ENCODE assay signal across 8 cellular contexts in the genomic region with DNA sequence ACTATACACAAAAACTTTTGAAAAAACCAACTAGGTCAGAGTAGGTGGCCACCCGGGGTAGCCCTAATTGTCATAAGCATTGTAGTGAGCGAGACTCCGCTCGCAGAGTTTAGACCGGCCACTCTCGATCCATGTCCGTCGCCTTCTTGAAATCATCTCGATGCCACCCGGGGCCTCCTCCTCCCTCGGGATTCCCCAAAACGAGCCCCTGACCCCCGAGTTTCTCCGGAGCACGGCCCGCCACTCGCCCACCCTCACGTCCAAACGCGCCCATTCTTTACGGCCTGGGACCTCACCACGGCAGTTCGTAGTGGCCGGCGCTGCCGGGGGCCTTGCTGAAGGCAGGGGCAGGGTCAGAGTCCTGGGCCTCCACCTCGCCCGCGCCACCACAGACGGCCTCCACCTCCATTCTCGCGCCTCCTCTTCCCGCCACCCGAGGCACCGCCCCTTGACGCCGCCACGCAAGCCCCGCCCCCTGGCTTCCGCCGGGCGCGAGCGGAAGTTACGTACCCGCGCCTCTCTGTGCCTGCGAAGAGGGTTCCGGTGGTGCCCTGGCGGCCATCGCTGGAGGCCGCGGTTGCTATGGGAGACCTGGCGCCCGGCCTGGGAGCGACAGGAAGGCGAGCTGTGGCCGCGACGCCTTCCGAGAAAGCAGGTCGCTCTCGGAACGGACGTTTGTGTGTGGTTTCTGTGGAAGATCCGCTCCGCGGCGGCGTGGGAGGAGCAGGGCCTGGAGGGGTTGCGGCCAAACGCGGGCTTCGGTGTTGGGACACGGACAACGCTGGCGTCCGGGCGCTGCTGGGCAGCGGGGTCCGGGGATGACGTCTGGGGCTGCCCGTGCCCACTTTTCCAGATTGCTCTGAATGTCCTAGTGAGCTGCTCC. TPM values are rescaled to one million over a fixed set of nuclear protein-coding genes. Genes with fewer than 3 reads are reported as not detected.
DNase-seq lines count a peak whose midpoint lies in the region; ATAC-seq and TF ChIP-seq lines count a peak whose summit lies in the region.

A gene (minus strand): TSS at position 425 of the 883 bp plus-strand sequence. CDS start 16 bp downstream, at position 409.

- no peaks in the 10 kb centered on the region for H3K27me3 Mint-ChIP-seq in activated T-helper 1 cell treated with anti-CD3 and anti-CD28 coated beads, Interleukin-12 subunit alpha, Interleukin-12 subunit beta, Interleukin-2, Interleukin-4 antibody, amounts not matched to agents 30 ng/mL and 10 ng/mL and 1 ng/mL, durations not matched to agents 14 hours and 24 hours and 36 hours (ENCODE audit: insufficient read depth)
- no peaks in the 10 kb centered on the region for H3K27me3 Mint-ChIP-seq in naive thymus-derived CD4-positive, alpha-beta T cell
- no peaks in the 10 kb centered on the region for H3K27me3 Mint-ChIP-seq in stimulated activated naive B cell treated with anti-CD40 and anti-IgM and Interleukin-4, amounts not matched to agents 10 μg/mL and 1 μg/mL and 100 μg/mL, for 72 hours

- H3K4me2 ChIP-seq in DND-41 (ENCODE audit: insufficient read depth, low read length) = peak within 1 kb of the TSS; percentile 96

- DNase-seq in DND-41 (peak; percentile 96), RKO (ENCODE audit: low spot score) (peak; percentile 95), fibroblast of gingiva (ENCODE audit: low read depth) (peak; percentile 97)
- DNase-seq in activated T-helper 1 cell treated with anti-CD3 and anti-CD28 coated beads, Interleukin-12 subunit alpha, Interleukin-12 subunit beta, Interleukin-2, Interleukin-4 antibody, amounts not matched to agents 30 ng/mL and 10 ng/mL and 1 ng/mL, durations not matched to agents 14 hours and 24 hours and 36 hours (ENCODE audit: low spot score) = peak; percentile 98
- peak; percentile 92 to 100 (median 98) for DNase-seq in naive thymus-derived CD4-positive, alpha-beta T cell
- peak; percentile 97 for DNase-seq in stimulated activated naive B cell treated with anti-CD40 and anti-IgM and Interleukin-4, amounts not matched to agents 10 μg/mL and 1 μg/mL and 100 μg/mL, for 72 hours

- peak within 1 kb of the TSS; percentile 98 for H2AFZ ChIP-seq in DND-41 (ENCODE audit: low read depth, low read length)

- CTCF ChIA-PET in naive thymus-derived CD4-positive, alpha-beta T cell (lab: Charles Lee) = interaction anchor here (0.5 to 0.6 kb wide), 2 partner anchors 23 to 694 kb away, joined by 3 to 4 read pairs; no protein-coding TSS in a partner anchor

- H3K9me3 ChIP-seq in DND-41 (ENCODE audit: insufficient read depth, low read length, severe bottlenecking) = no peaks in the 10 kb centered on the region
- H3K9me3 ChIP-seq in KOPT-K1 (ENCODE audit: insufficient read depth, low read length, poor library complexity, severe bottlenecking) = no peaks in the 10 kb centered on the region
- no peaks in the 10 kb centered on the region for H3K9me3 ChIP-seq in naive thymus-derived CD4-positive, alpha-beta T cell (ENCODE audit: control insufficient read depth in 2 of 3, low read length in 3 of 3)

- peak within 1 kb of the TSS; percentile 98 for H3K27ac ChIP-seq in DND-41 (ENCODE audit: low read length)
- H3K27ac ChIP-seq in KOPT-K1 (ENCODE audit: low read depth, low read length, poor library complexity, severe bottlenecking) = peak within 1 kb of the TSS; percentile 91
- peak within 1 kb of the TSS; percentile 90 for H3K27ac ChIP-seq in naive thymus-derived CD4-positive, alpha-beta T cell (ENCODE audit: low read depth, low read length)

- H3K79me2 ChIP-seq in DND-41 (ENCODE audit: insufficient read depth, low read length) = peaks cover 57% of the 10 kb centered on the region

- POLR2A ChIA-PET in naive thymus-derived CD4-positive, alpha-beta T cell (lab: Charles Lee) = interaction anchor here (0.7 to 1.2 kb wide), 3 partner anchors 14 to 171 kb away, joined by 3 to 5 read pairs (median 4); a partner anchor contains a TSS

- H3K27ac Mint-ChIP-seq in activated T-helper 1 cell treated with anti-CD3 and anti-CD28 coated beads, Interleukin-12 subunit alpha, Interleukin-12 subunit beta, Interleukin-2, Interleukin-4 antibody, amounts not matched to agents 30 ng/mL and 10 ng/mL and 1 ng/mL, durations not matched to agents 14 hours and 24 hours and 36 hours = peak within 1 kb of the TSS; percentile 95
- peak within 1 kb of the TSS; percentile 92 to 97 (median 95) for H3K27ac Mint-ChIP-seq in naive thymus-derived CD4-positive, alpha-beta T cell
- H3K27ac Mint-ChIP-seq in stimulated activated naive B cell treated with anti-CD40 and anti-IgM and Interleukin-4, amounts not matched to agents 10 μg/mL and 1 μg/mL and 100 μg/mL, for 72 hours = peak within 1 kb of the TSS; percentile 97

- H3K36me3 ChIP-seq in DND-41 (ENCODE audit: insufficient read depth, low read length) (peaks cover 41% of the 10 kb centered on the region), KOPT-K1 (ENCODE audit: insufficient read depth, low read length) (peaks cover 29% of the 10 kb centered on the region)
- H3K36me3 ChIP-seq in naive thymus-derived CD4-positive, alpha-beta T cell (ENCODE audit: control insufficient read depth in 2 of 3, insufficient read depth in 3 of 3, low read length in 3 of 3) = peaks cover 0 to 29% (median 0%) of the 10 kb centered on the region in 3 experiments

- no peak for TF ChIP-seq CTCF in DND-41 (IDR thresholded peaks at IDR 0.05; ENCODE audit: borderline replicate concordance, extremely low read depth, low read length, poor library complexity, severe bottlenecking)

- peaks cover 49% of the 10 kb centered on the region for H3K4me1 ChIP-seq in DND-41 (ENCODE audit: insufficient read depth, low read length)
- H3K4me1 ChIP-seq in naive thymus-derived CD4-positive, alpha-beta T cell (ENCODE audit: control insufficient read depth in 2 of 2, insufficient read depth in 2 of 2, low read length in 2 of 2) = peaks cover 6 to 8% of the 10 kb centered on the region in 2 donors

- peak within 1 kb of the TSS; percentile 95 for H3K4me3 Mint-ChIP-seq in activated T-helper 1 cell treated with anti-CD3 and anti-CD28 coated beads, Interleukin-12 subunit alpha, Interleukin-12 subunit beta, Interleukin-2, Interleukin-4 antibody, amounts not matched to agents 30 ng/mL and 10 ng/mL and 1 ng/mL, durations not matched to agents 14 hours and 24 hours and 36 hours
- H3K4me3 Mint-ChIP-seq in naive thymus-derived CD4-positive, alpha-beta T cell = peak within 1 kb of the TSS; percentile 90 to 97 (median 94)
- peak within 1 kb of the TSS; percentile 95 for H3K4me3 Mint-ChIP-seq in stimulated activated naive B cell treated with anti-CD40 and anti-IgM and Interleukin-4, amounts not matched to agents 10 μg/mL and 1 μg/mL and 100 μg/mL, for 72 hours

- no peaks in the 10 kb centered on the region for H3K9me3 Mint-ChIP-seq in activated T-helper 1 cell treated with anti-CD3 and anti-CD28 coated beads, Interleukin-12 subunit alpha, Interleukin-12 subunit beta, Interleukin-2, Interleukin-4 antibody, amounts not matched to agents 30 ng/mL and 10 ng/mL and 1 ng/mL, durations not matched to agents 14 hours and 24 hours and 36 hours
- no peaks in the 10 kb centered on the region for H3K9me3 Mint-ChIP-seq in naive thymus-derived CD4-positive, alpha-beta T cell
- H3K9me3 Mint-ChIP-seq in stimulated activated naive B cell treated with anti-CD40 and anti-IgM and Interleukin-4, amounts not matched to agents 10 μg/mL and 1 μg/mL and 100 μg/mL, for 72 hours = no peaks in the 10 kb centered on the region

- H3K36me3 Mint-ChIP-seq in activated T-helper 1 cell treated with anti-CD3 and anti-CD28 coated beads, Interleukin-12 subunit alpha, Interleukin-12 subunit beta, Interleukin-2, Interleukin-4 antibody, amounts not matched to agents 30 ng/mL and 10 ng/mL and 1 ng/mL, durations not matched to agents 14 hours and 24 hours and 36 hours (ENCODE audit: low read depth) = peaks cover 22% of the 10 kb centered on the region
- H3K36me3 Mint-ChIP-seq in naive thymus-derived CD4-positive, alpha-beta T cell = peaks cover 0 to 18% (median 9%) of the 10 kb centered on the region in 5 donors
- H3K36me3 Mint-ChIP-seq in stimulated activated naive B cell treated with anti-CD40 and anti-IgM and Interleukin-4, amounts not matched to agents 10 μg/mL and 1 μg/mL and 100 μg/mL, for 72 hours = peaks cover 20 to 26% of the 10 kb centered on the region in 2 donors

- intact Hi-C loops in activated T-helper 1 cell treated with anti-CD3 and anti-CD28 coated beads, Interleukin-12 subunit alpha, Interleukin-12 subunit beta, Interleukin-2, Interleukin-4 antibody, amounts not matched to agents 30 ng/mL and 10 ng/mL and 1 ng/mL, durations not matched to agents 14 hours and 24 hours and 36 hours (cut with micrococcal nuclease) = loop anchor here (1.0 to 2.0 kb wide), 7 partner anchors 16 to 403 kb away; a partner anchor contains a TSS
- intact Hi-C loops in naive thymus-derived CD4-positive, alpha-beta T cell (cut with micrococcal nuclease) = loop anchor here (1.0 to 10.0 kb wide), 16 partner anchors 15 to 697 kb away; a partner anchor contains a TSS

- H3K27me3 ChIP-seq in DND-41 (ENCODE audit: insufficient read depth, low read length, poor library complexity) = no peaks in the 10 kb centered on the region
- H3K27me3 ChIP-seq in naive thymus-derived CD4-positive, alpha-beta T cell (ENCODE audit: control insufficient read depth in 2 of 2, insufficient read depth in 2 of 2, low read length in 2 of 2) = no peaks in the 10 kb centered on the region

- peaks cover 21% of the 10 kb centered on the region for H3K4me1 Mint-ChIP-seq in activated T-helper 1 cell treated with anti-CD3 and anti-CD28 coated beads, Interleukin-12 subunit alpha, Interleukin-12 subunit beta, Interleukin-2, Interleukin-4 antibody, amounts not matched to agents 30 ng/mL and 10 ng/mL and 1 ng/mL, durations not matched to agents 14 hours and 24 hours and 36 hours (ENCODE audit: low read depth)
- peaks cover 0 to 37% (median 27%) of the 10 kb centered on the region in 7 donors for H3K4me1 Mint-ChIP-seq in naive thymus-derived CD4-positive, alpha-beta T cell
- peaks cover 21 to 44% of the 10 kb centered on the region in 2 donors for H3K4me1 Mint-ChIP-seq in stimulated activated naive B cell treated with anti-CD40 and anti-IgM and Interleukin-4, amounts not matched to agents 10 μg/mL and 1 μg/mL and 100 μg/mL, for 72 hours

- peak within 1 kb of the TSS; percentile 99 for H3K9ac ChIP-seq in DND-41 (ENCODE audit: low read depth, low read length)

- peaks cover 24% of the 10 kb centered on the region for H4K20me1 ChIP-seq in DND-41 (ENCODE audit: insufficient read depth, low read length)

- ATAC-seq in DND-41 (ENCODE audit: insufficient read depth, low read depth) (peak; percentile 95), GM21737 (IDR thresholded peaks at IDR 0.05; ENCODE audit: unreplicated experiment) (peak; percentile 92)
- ATAC-seq in naive thymus-derived CD4-positive, alpha-beta T cell = peak; percentile 99
- peak; percentile 98 for ATAC-seq in stimulated activated naive B cell treated with anti-CD40 and anti-IgM and Interleukin-4, amounts not matched to agents 10 μg/mL and 1 μg/mL and 100 μg/mL, for 72 hours (replicated peaks)

- peak within 1 kb of the TSS; percentile 86 to 90 for H3K4me3 ChIP-seq in DND-41 (ENCODE audit: low read depth in 1 of 2, low read length in 2 of 2)
- H3K4me3 ChIP-seq in naive thymus-derived CD4-positive, alpha-beta T cell (ENCODE audit: low read length) = peak within 1 kb of the TSS; percentile 93

RNA-seq across cellular contexts. Expression of the gene that starts here (rescaled TPM):
- total RNA-seq in activated T-helper 1 cell treated with anti-CD3 and anti-CD28 coated beads, Interleukin-12 subunit alpha, Interleukin-12 subunit beta, Interleukin-2, Interleukin-4 antibody, amounts not matched to agents 30 ng/mL and 10 ng/mL and 1 ng/mL, durations not matched to agents 14 hours and 24 hours and 36 hours = 87.3 and 89.1 TPM in 2 replicates
- total RNA-seq in naive thymus-derived CD4-positive, alpha-beta T cell = 10 to 100 TPM; 12.0 to 51.7 (median 15.2) TPM
- polyA plus RNA-seq in naive thymus-derived CD4-positive, alpha-beta T cell = 10 to 100 TPM; 21.4 to 23.7 TPM

Comparison
In these comparisons a context has a peak if more than half of its experiments do, and no peak if none do; other contexts are left out.
1. Peak in every context shown above with its lines: DNase-seq, ATAC-seq, H3K4me3 ChIP-seq and H3K27ac ChIP-seq.